Comparison of ENCODE assay signal across 8 cellular contexts in genomic region chr3:159852821-159853505, GRCh38. TPM values are rescaled to one million over a fixed set of nuclear protein-coding genes. Genes with fewer than 3 reads are reported as not detected.
A peak's percentile ranks its signal among the peaks of the same experiment; 100 is the strongest.
DNase-seq lines count a peak whose midpoint lies in the region; ATAC-seq and TF ChIP-seq lines count a peak whose summit lies in the region.

No MANE protein-coding gene starts in this region.

- DNase-seq in Right ventricle myocardium superior (peak; percentile 88), putamen (ENCODE audit: low spot score) (peak; percentile 74), activated gamma-delta T cell treated with Interleukin-2 at 50 U/mL for 16 hours (no peak), SIG-M5 treated with dmso at 0.1 percent for 504 hours (lab: John Stamatoyannopoulos, UW; ENCODE audit: unreplicated experiment) (no peak), NCI-H2029 (lab: John Stamatoyannopoulos, UW) (no peak)
- no peak for DNase-seq in activated CD8-positive, alpha-beta memory T cell treated with anti-CD3 and anti-CD28 coated beads, Interleukin-2, amount 50 U/mL, for 4 hours

- ATAC-seq in GM21526 (IDR thresholded peaks at IDR 0.05; ENCODE audit: low FRiP score, unreplicated experiment) (peak; percentile 48), SK-N-SH treated with all-trans-retinoic acid at 6 μM for 48 hours (peak; percentile 41), Right ventricle myocardium superior (ENCODE audit: poor library complexity) (peak; percentile 78)

- intact Hi-C loops in Right ventricle myocardium superior (cut with DNase I): no loop called here

TF ChIP-seq in SK-N-SH treated with all-trans-retinoic acid at 6 μM for 48 hours, 23 proteins besides CTCF, POLR2A, EP300 and RAD21:
- TF ChIP-seq TCF4 (CRISPR knock-in tag; IDR thresholded peaks at IDR 0.05; ENCODE audit: borderline replicate concordance) (no peak), PPARA (CRISPR knock-in tag; IDR thresholded peaks at IDR 0.05; ENCODE audit: borderline replicate concordance) (no peak), ISL1 (CRISPR knock-in tag; IDR thresholded peaks at IDR 0.05) (peak; percentile 67), RARB (CRISPR knock-in tag; IDR thresholded peaks at IDR 0.05) (no peak), TSHZ2 (CRISPR knock-in tag; IDR thresholded peaks at IDR 0.05) (peak; percentile 38; the same call in 1 of the 2 replicates), TOX (CRISPR knock-in tag; IDR thresholded peaks at IDR 0.05; ENCODE audit: borderline replicate concordance) (no peak), ZNF8 (CRISPR knock-in tag; IDR thresholded peaks at IDR 0.05) (no peak), CSDC2 (CRISPR knock-in tag; IDR thresholded peaks at IDR 0.05) (peak; percentile 81), ZFP3 (CRISPR knock-in tag; IDR thresholded peaks at IDR 0.05) (peak; percentile 55; the same call in 1 of the 2 replicates), CREB5 (CRISPR knock-in tag; IDR thresholded peaks at IDR 0.05; ENCODE audit: low read depth) (0 out of 2 replicates have a peak, but pooled peaks have one; percentile 45), ZNF70 (CRISPR knock-in tag; IDR thresholded peaks at IDR 0.05) (no peak), PATZ1 (CRISPR knock-in tag; IDR thresholded peaks at IDR 0.05; ENCODE audit: borderline replicate concordance) (no peak), OSR1 (CRISPR knock-in tag; IDR thresholded peaks at IDR 0.05) (no peak), ZFP30 (CRISPR knock-in tag; IDR thresholded peaks at IDR 0.05) (no peak)
TF ChIP-seq in SK-N-SH treated with all-trans-retinoic acid at 6 μM for 48 hours: peak in this region for 5.

RNA-seq across cellular contexts. Expression of gene SCHIP1, which starts 13.3 kb away (rescaled TPM):
- 56.2 TPM for total RNA-seq in Right ventricle myocardium superior

Comparison
In these comparisons a context has a peak if more than half of its experiments do, and no peak if none do; other contexts are left out.
1. DNase-seq: peak in Right ventricle myocardium superior (single experiment) and putamen (single experiment); none in activated gamma-delta T cell treated with Interleukin-2 at 50 U/mL for 16 hours (single experiment), SIG-M5 treated with dmso at 0.1 percent for 504 hours (single experiment), NCI-H2029 (single experiment) and activated CD8-positive, alpha-beta memory T cell treated with anti-CD3 and anti-CD28 coated beads, Interleukin-2, amount 50 U/mL, for 4 hours (single experiment).
2. Peak in every context shown above with its lines, with median percentiles within 50 percentile points of each other: ATAC-seq.